ENCODE assay signal across 1 cellular context in the genomic region with DNA sequence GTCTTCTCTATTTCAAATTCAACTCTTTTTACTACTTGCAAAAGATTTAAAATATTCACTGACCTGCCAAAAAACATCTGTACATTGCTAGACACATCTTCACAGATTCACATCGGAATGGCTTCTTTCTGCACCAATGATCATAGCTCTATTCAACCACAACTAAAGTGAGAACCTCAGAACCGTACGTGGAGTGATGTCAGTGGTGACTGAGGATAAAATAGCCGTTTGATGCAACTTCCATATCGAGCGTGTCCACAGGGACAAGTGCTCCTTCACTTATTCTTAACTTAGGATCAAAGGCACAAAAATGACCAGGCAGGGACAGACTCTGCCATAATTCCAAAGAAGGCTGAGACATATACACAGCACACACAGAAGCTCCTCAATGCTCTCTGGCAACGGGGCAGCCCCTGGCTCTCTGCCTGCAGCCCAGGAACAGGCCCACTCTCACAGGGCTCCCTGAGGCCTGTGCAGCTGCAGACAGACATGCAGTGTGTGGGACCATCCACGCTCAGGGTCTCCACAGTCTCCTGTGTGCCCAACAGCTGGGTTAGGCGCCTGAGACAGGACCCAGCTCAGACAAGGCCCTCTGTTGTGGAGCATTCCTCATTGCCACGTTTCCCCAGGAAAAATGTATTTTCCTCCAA.
TF ChIP-seq lines count a peak whose summit lies in the region.

No MANE protein-coding gene starts in this region.

TF ChIP-seq in SK-N-SH, 30 proteins besides CTCF, POLR2A, EP300 and RAD21:
- TF ChIP-seq REST (IDR thresholded peaks at IDR 0.05; ENCODE audit: low read depth, low read length) (no peak), TEAD4 (IDR thresholded peaks at IDR 0.05; ENCODE audit: borderline replicate concordance, insufficient read depth) (no peak), CHD2 (IDR thresholded peaks at IDR 0.05; ENCODE audit: low read length, partially characterized antibody) (no peak), NFIC (IDR thresholded peaks at IDR 0.05; ENCODE audit: borderline replicate concordance) (no peak), YY1 (IDR thresholded peaks at IDR 0.05; ENCODE audit: low read depth) (no peak), FOSL2 (IDR thresholded peaks at IDR 0.05; ENCODE audit: borderline replicate concordance, low read depth) (no peak), GABPA (IDR thresholded peaks at IDR 0.05; ENCODE audit: low read depth) (no peak), RXRA (IDR thresholded peaks at IDR 0.05; ENCODE audit: borderline replicate concordance, low read depth) (no peak), SIN3A (IDR thresholded peaks at IDR 0.05; ENCODE audit: borderline replicate concordance, low read depth, low read length) (no peak), SMC3 (IDR thresholded peaks at IDR 0.05; ENCODE audit: low read depth, low read length) (no peak), FOXJ3 (CRISPR knock-in tag; IDR thresholded peaks at IDR 0.05) (no peak)
- TF ChIP-seq, protein P1, sequence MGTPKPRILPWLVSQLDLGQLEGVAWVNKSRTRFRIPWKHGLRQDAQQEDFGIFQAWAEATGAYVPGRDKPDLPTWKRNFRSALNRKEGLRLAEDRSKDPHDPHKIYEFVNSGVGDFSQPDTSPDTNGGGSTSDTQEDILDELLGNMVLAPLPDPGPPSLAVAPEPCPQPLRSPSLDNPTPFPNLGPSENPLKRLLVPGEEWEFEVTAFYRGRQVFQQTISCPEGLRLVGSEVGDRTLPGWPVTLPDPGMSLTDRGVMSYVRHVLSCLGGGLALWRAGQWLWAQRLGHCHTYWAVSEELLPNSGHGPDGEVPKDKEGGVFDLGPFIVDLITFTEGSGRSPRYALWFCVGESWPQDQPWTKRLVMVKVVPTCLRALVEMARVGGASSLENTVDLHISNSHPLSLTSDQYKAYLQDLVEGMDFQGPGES (IDR thresholded peaks at IDR 0.05; ENCODE audit: low read depth, low read length): no peak
- TF ChIP-seq, protein P2, sequence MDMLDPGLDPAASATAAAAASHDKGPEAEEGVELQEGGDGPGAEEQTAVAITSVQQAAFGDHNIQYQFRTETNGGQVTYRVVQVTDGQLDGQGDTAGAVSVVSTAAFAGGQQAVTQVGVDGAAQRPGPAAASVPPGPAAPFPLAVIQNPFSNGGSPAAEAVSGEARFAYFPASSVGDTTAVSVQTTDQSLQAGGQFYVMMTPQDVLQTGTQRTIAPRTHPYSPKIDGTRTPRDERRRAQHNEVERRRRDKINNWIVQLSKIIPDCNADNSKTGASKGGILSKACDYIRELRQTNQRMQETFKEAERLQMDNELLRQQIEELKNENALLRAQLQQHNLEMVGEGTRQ (IDR thresholded peaks at IDR 0.05; ENCODE audit: borderline replicate concordance, low read depth, low read length): no peak
